In the genomic region with DNA sequence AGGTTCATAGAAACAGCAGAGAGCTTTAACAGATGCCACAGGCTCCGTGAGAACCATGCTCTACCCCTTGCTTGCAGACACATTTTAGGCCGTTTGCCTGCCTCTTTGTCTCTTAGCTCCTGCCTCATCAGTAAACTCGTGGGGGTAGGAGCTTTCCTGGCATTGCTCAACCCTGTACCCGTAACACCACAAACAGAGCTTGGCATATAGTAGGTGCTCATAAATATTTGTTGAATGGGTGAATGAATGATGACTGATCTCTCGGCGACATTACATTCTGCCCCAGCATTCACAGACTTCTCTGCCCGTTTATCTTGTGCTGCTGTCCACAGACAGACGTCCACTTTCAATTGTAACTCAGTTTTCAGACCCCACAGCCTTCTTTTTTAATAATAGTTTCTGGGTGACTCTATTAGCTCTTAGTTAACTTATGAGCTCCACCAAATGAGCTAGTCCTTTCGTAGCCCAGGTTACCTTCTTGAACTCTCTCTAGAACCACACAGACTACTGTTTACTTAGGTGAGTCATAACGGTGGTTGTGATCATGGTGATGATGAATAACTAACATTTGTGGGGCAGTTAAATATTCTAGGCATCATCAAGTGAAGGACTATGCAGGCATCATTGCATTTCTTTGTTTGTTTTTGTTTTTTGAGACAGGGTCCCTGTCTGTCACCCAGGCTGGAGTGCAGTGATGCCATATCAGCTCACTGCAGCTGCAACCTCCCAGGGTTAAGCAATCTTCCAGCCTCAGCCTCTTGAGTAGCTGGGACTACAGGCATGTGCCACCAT, we compare ENCODE assay signal across 8 cellular contexts.
A peak's percentile ranks its signal among the peaks of the same experiment; 100 is the strongest.
DNase-seq lines count a peak whose midpoint lies in the region; ATAC-seq and TF ChIP-seq lines count a peak whose summit lies in the region.

No MANE protein-coding gene starts in this region.

- CTCF ChIA-PET in RWPE1 (lab: Yijun Ruan, JAX), result no interaction called here

- POLR2A ChIA-PET in RWPE1 (lab: Yijun Ruan, JAX; ENCODE audit: low non-redundant PET), result interaction anchor here (0.5 kb wide), 1 partner anchor 136 kb away, joined by 3 read pairs; no protein-coding TSS in a partner anchor

- H3K27ac ChIP-seq in RWPE1, result peak overlapping the region; percentile 91

- no peak overlapping the region for H3K4me3 ChIP-seq in GM12865 (ENCODE audit: low read depth, low read length)

- ATAC-seq in HG02938 (IDR thresholded peaks at IDR 0.05; ENCODE audit: unreplicated experiment), result peak; percentile 67
- ATAC-seq in left lobe of liver, result peak; percentile 64
- no peak for ATAC-seq in GM19328 (IDR thresholded peaks at IDR 0.05; ENCODE audit: unreplicated experiment)
- no peak for ATAC-seq in Right ventricle myocardium inferior

- TF ChIP-seq CTCF in GM12865 (IDR thresholded peaks at IDR 0.05; ENCODE audit: insufficient read depth, low read depth, low read length, missing control alignments) (no peak), RWPE1 (conservative IDR thresholded peaks at IDR 0.05; ENCODE audit: low read depth) (no peak)

- DNase-seq in GM12865 (ENCODE audit: low read depth) (peak; percentile 80), RWPE1 (ENCODE audit: low spot score) (peak; percentile 87), left lobe of liver (ENCODE audit: low spot score) (no peak), OCI-M2 (lab: John Stamatoyannopoulos, UW; ENCODE audit: unreplicated experiment) (no peak), Right ventricle myocardium inferior (ENCODE audit: missing footprints) (no peak)
- no peak for DNase-seq in activated naive CD4-positive, alpha-beta T cell (lab: John Stamatoyannopoulos, UW)

- intact Hi-C loops in Right ventricle myocardium inferior (cut with DNase I), result no loop called here

Comparison
In these comparisons a context has a peak if more than half of its experiments do, and no peak if none do; other contexts are left out.
1. DNase-seq: peak in GM12865 (single experiment) and RWPE1 (single experiment); none in left lobe of liver (single experiment), activated naive CD4-positive, alpha-beta T cell (0 of 4), OCI-M2 (single experiment) and Right ventricle myocardium inferior (single experiment).
2. ATAC-seq: peak in HG02938 (single experiment) and left lobe of liver (single experiment); none in GM19328 (single experiment) and Right ventricle myocardium inferior (single experiment).